Comparison of ENCODE assay signal across 23 cellular contexts in the genomic region with DNA sequence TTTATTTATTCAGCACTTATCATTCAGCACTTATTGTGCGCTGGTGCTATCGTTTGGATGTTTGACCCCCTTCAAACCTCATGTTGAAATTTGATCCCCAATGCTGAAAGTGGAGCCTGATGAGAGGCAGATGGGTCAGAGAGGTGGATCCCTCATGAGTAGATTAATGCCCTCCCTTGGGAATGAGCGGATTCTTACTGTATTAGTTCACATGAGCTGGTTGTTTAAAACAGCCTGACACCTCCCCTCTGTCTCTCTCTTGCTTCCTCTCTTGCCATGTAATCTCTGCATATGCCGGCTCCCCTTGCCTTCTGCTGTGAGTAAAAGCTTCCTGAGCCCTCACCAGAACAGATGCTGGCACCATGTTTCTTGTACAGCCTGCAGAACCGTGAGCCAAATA.
DNase-seq lines count a peak whose midpoint lies in the region; ATAC-seq and TF ChIP-seq lines count a peak whose summit lies in the region.
"Had no signal": no experiment of that assay in that cellular context is flagged by ENCODE, and none has a peak within 500 bp of the region (broad histone marks: within the 10 kb centered on the region; RNA-seq: fewer than 3 reads in every experiment).

No MANE protein-coding gene starts in this region.

- H3K9me3 Mint-ChIP-seq in glutamatergic neuron (ENCODE audit: unreplicated experiment), result peaks cover 16% of the 10 kb centered on the region
- H3K9me3 Mint-ChIP-seq in activated naive CD4-positive, alpha-beta T cell treated with anti-CD3 and anti-CD28 coated beads, Interleukin-2, amount 10 ng/mL, durations not matched to agents 7 days and 5 days, result peaks cover 2% of the 10 kb centered on the region
- H3K9me3 Mint-ChIP-seq: T-helper 2 cell treated with Interferon-gamma antibody and Interleukin-4, amounts not matched to agents 5 μg/mL and 100 μg/mL, for 36 hours had no signal

- peaks cover 15% of the 10 kb centered on the region for H3K36me3 Mint-ChIP-seq in glutamatergic neuron (ENCODE audit: unreplicated experiment)
- no peaks in the 10 kb centered on the region for H3K36me3 Mint-ChIP-seq in activated naive CD4-positive, alpha-beta T cell treated with anti-CD3 and anti-CD28 coated beads, Interleukin-2, amount 10 ng/mL, durations not matched to agents 7 days and 5 days
- H3K36me3 Mint-ChIP-seq: CD14-positive monocyte, IgD-negative memory B cell had no signal

- H3K4me3 Mint-ChIP-seq in glutamatergic neuron (ENCODE audit: unreplicated experiment), result no peak overlapping the region
- H3K4me3 Mint-ChIP-seq in activated naive CD4-positive, alpha-beta T cell treated with anti-CD3 and anti-CD28 coated beads, Interleukin-2, amount 10 ng/mL, durations not matched to agents 7 days and 5 days, result no peak overlapping the region
- H3K4me3 Mint-ChIP-seq: CD14-positive monocyte; IgD-negative memory B cell; T-helper 2 cell treated with Interferon-gamma antibody and Interleukin-4, amounts not matched to agents 5 μg/mL and 100 μg/mL, for 36 hours had no signal

- DNase-seq in D341Med (ENCODE audit: low spot score) (peak; percentile 56), Daoy (ENCODE audit: low read depth) (peak; percentile 17), NCI-H524 (lab: John Stamatoyannopoulos, UW) (peak; percentile 36 to 66), glutamatergic neuron (peak; percentile 27)
- DNase-seq in activated naive CD4-positive, alpha-beta T cell treated with anti-CD3 and anti-CD28 coated beads, Interleukin-2, amount 10 ng/mL, durations not matched to agents 7 days and 5 days, result no peak
- DNase-seq: ACHN, AML-193, COR-L47, DMS79, Karpas-422, MM.1S, NCI-H1092, NCI-H1436 treated with DMSO at 0.1 percent for 48 hours, NCI-H2081, NCI-H226, NCI-H526, SHP77 treated with DMSO at 0.1 percent for 48 hours, SK-N-SH had no signal

- peaks cover 6% of the 10 kb centered on the region for H3K27me3 Mint-ChIP-seq in glutamatergic neuron (ENCODE audit: unreplicated experiment)
- peaks cover 4% of the 10 kb centered on the region for H3K27me3 Mint-ChIP-seq in activated naive CD4-positive, alpha-beta T cell treated with anti-CD3 and anti-CD28 coated beads, Interleukin-2, amount 10 ng/mL, durations not matched to agents 7 days and 5 days

- ATAC-seq in HG03045 (IDR thresholded peaks at IDR 0.05; ENCODE audit: unreplicated experiment) (no peak), GM18873 (IDR thresholded peaks at IDR 0.05; ENCODE audit: low FRiP score, unreplicated experiment) (no peak)

- CTCF ChIA-PET in activated naive CD4-positive, alpha-beta T cell treated with anti-CD3 and anti-CD28 coated beads, Interleukin-2, amount 10 ng/mL, durations not matched to agents 7 days and 5 days (lab: Charles Lee), result no interaction called here

- no peak for TF ChIP-seq CTCF in glutamatergic neuron (IDR thresholded peaks at IDR 0.05; ENCODE audit: partially characterized antibody, unreplicated experiment)

- H3K27ac Mint-ChIP-seq in glutamatergic neuron (ENCODE audit: unreplicated experiment), result peak overlapping the region; percentile 88
- no peak overlapping the region for H3K27ac Mint-ChIP-seq in activated naive CD4-positive, alpha-beta T cell treated with anti-CD3 and anti-CD28 coated beads, Interleukin-2, amount 10 ng/mL, durations not matched to agents 7 days and 5 days
- H3K27ac Mint-ChIP-seq: CD14-positive monocyte; IgD-negative memory B cell; T-helper 2 cell treated with Interferon-gamma antibody and Interleukin-4, amounts not matched to agents 5 μg/mL and 100 μg/mL, for 36 hours had no signal

- H3K4me1 Mint-ChIP-seq in glutamatergic neuron (ENCODE audit: low read depth, unreplicated experiment), result peaks cover 4% of the 10 kb centered on the region
- no peaks in the 10 kb centered on the region for H3K4me1 Mint-ChIP-seq in activated naive CD4-positive, alpha-beta T cell treated with anti-CD3 and anti-CD28 coated beads, Interleukin-2, amount 10 ng/mL, durations not matched to agents 7 days and 5 days
- H3K4me1 Mint-ChIP-seq: CD14-positive monocyte, IgD-negative memory B cell had no signal
